31 cellular contexts compared by ENCODE assay signal in genomic region chr13:41988244-41988643, GRCh38.
"Had no signal": no experiment of that assay in that cellular context is flagged by ENCODE, and none has a peak within 500 bp of the region (broad histone marks: within the 10 kb centered on the region; RNA-seq: fewer than 3 reads in every experiment).

No MANE protein-coding gene starts in this region.

- H3K4me3 ChIP-seq: ascending aorta, cardiac muscle cell had no signal

- H3K36me3 ChIP-seq: ascending aorta, cardiac muscle cell had no signal

- DNase-seq: activated B cell treated with CpG ODN at 0.5 μM for 24 hours; activated CD4-positive, alpha-beta memory T cell treated with anti-CD3 and anti-CD28 coated beads, Interleukin-2, amount 10 ng/mL, durations not matched to agents 7 days and 5 days; activated CD4-positive, alpha-beta T cell treated with anti-CD3 and anti-CD28 coated beads for 36 hours; activated CD4-positive, alpha-beta T cell treated with anti-CD3 and anti-CD28 coated beads for 48 hours; activated CD4-positive, alpha-beta T cell treated with anti-CD3 and anti-CD28 coated beads, Interleukin-2, amount 10 ng/mL, durations not matched to agents 7 days and 5 days; activated CD4-positive, alpha-beta T cell treated with anti-CD3 and anti-CD28 coated beads, Interleukin-2, amount 50 U/mL, for 48 hours; activated CD4-positive, CD25-positive, alpha-beta regulatory T cell treated with anti-CD3 and anti-CD28 coated beads, Interleukin-2, amount 50 U/mL, for 72 hours; activated CD8-positive, alpha-beta memory T cell treated with anti-CD3 and anti-CD28 coated beads for 24 hours; activated CD8-positive, alpha-beta memory T cell treated with anti-CD3 and anti-CD28 coated beads, Interleukin-2, amount 10 ng/mL, durations not matched to agents 7 days and 5 days; activated CD8-positive, alpha-beta memory T cell treated with anti-CD3 and anti-CD28 coated beads, Interleukin-2, amount 50 U/mL, for 48 hours; activated CD8-positive, alpha-beta T cell treated with anti-CD3 and anti-CD28 coated beads, Interleukin-2, amount 10 ng/mL, durations not matched to agents 7 days and 5 days; activated effector memory CD4-positive, alpha-beta T cell treated with Interleukin-2 at 50 U/mL for 16 hours; activated gamma-delta T cell; activated naive CD4-positive, alpha-beta T cell treated with anti-CD3 and anti-CD28 coated beads, Interleukin-2, amount 10 ng/mL, durations not matched to agents 7 days and 5 days; activated naive CD4-positive, alpha-beta T cell treated with Interleukin-2 at 50 U/mL for 16 hours; activated naive CD8-positive, alpha-beta T cell treated with anti-CD3 and anti-CD28 coated beads, Interleukin-2, amount 10 ng/mL, durations not matched to agents 7 days and 5 days; activated naive CD8-positive, alpha-beta T cell treated with anti-CD3 and anti-CD28 coated beads, Interleukin-2, amount 50 U/mL, for 24 hours; activated T-cell treated with anti-CD3 and anti-CD28 coated beads, Interleukin-2, amount 50 U/mL, for 24 hours; activated T-cell treated with anti-CD3 and anti-CD28 coated beads, Interleukin-2, amount 50 U/mL, for 48 hours; amygdala; anterior cingulate cortex; caudate nucleus; SW 1271; T-helper 1 cell; T-helper 2 cell; T-helper 9 cell had no signal

- FAIRE-seq: bronchial epithelial cell, TTC549 had no signal

- H3K27ac ChIP-seq: ascending aorta, cardiac muscle cell, VCaP had no signal

- ATAC-seq: activated CD4-positive, alpha-beta T cell treated with anti-CD3 and anti-CD28 coated beads for 36 hours; activated CD8-positive, alpha-beta memory T cell treated with anti-CD3 and anti-CD28 coated beads, Interleukin-2, amount 10 ng/mL, durations not matched to agents 7 days and 5 days; activated CD8-positive, alpha-beta T cell treated with anti-CD3 and anti-CD28 coated beads, Interleukin-2, amount 10 ng/mL, durations not matched to agents 7 days and 5 days; activated naive CD8-positive, alpha-beta T cell treated with anti-CD3 and anti-CD28 coated beads, Interleukin-2, amount 50 U/mL, for 24 hours had no signal

- H3K27me3 ChIP-seq: ascending aorta, cardiac muscle cell had no signal

- H3K4me1 ChIP-seq: ascending aorta had no signal

- H3K9me3 ChIP-seq: ascending aorta had no signal
